In the genomic region with DNA sequence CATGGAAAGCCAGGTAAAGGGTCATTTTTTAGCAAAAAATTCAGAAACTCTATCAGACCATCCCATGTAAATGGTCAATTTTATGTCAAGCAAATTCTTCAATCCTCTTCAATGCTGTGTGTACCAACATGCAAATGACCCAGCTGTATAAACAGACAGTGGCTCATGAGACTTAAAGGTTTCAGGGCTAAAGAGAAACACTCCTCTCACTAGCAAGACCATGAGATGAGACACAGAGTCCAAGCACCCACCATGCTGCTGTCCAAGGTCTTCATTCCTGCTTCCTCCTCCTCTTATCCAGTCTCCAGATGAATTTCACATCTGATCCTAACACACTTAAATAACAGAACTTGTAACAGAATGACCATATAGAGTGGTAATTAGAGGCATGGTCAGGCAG, we compare ENCODE assay signal across 2 cellular contexts.
TF ChIP-seq lines count a peak whose summit lies in the region.

No MANE protein-coding gene starts in this region.

TF ChIP-seq in HEK293, 187 proteins besides CTCF, POLR2A, EP300 and RAD21:
- TF ChIP-seq, protein P1, sequence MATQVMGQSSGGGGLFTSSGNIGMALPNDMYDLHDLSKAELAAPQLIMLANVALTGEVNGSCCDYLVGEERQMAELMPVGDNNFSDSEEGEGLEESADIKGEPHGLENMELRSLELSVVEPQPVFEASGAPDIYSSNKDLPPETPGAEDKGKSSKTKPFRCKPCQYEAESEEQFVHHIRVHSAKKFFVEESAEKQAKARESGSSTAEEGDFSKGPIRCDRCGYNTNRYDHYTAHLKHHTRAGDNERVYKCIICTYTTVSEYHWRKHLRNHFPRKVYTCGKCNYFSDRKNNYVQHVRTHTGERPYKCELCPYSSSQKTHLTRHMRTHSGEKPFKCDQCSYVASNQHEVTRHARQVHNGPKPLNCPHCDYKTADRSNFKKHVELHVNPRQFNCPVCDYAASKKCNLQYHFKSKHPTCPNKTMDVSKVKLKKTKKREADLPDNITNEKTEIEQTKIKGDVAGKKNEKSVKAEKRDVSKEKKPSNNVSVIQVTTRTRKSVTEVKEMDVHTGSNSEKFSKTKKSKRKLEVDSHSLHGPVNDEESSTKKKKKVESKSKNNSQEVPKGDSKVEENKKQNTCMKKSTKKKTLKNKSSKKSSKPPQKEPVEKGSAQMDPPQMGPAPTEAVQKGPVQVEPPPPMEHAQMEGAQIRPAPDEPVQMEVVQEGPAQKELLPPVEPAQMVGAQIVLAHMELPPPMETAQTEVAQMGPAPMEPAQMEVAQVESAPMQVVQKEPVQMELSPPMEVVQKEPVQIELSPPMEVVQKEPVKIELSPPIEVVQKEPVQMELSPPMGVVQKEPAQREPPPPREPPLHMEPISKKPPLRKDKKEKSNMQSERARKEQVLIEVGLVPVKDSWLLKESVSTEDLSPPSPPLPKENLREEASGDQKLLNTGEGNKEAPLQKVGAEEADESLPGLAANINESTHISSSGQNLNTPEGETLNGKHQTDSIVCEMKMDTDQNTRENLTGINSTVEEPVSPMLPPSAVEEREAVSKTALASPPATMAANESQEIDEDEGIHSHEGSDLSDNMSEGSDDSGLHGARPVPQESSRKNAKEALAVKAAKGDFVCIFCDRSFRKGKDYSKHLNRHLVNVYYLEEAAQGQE (tag by site-specific recombination; IDR thresholded peaks at IDR 0.05): peak; percentile 77
- no peak for TF ChIP-seq ZNF19 (tag by site-specific recombination; IDR thresholded peaks at IDR 0.05; ENCODE audit: low read depth)

TF ChIP-seq in GM12878, 131 proteins besides CTCF, POLR2A, EP300 and RAD21:
- TF ChIP-seq, protein P1 (IDR thresholded peaks at IDR 0.05; ENCODE audit: low read depth, low read length): peak; percentile 35; the same call in 1 of the 2 replicates
- TF ChIP-seq MEF2A (IDR thresholded peaks at IDR 0.05; ENCODE audit: insufficient read depth, low read depth, low read length): no peak
